ENCODE assay signal across 18 cellular contexts in genomic region chr6:124887872-124888580, GRCh38.
DNase-seq lines count a peak whose midpoint lies in the region; ATAC-seq and TF ChIP-seq lines count a peak whose summit lies in the region.
"Had no signal": no experiment of that assay in that cellular context is flagged by ENCODE, and none has a peak within 500 bp of the region (broad histone marks: within the 10 kb centered on the region; RNA-seq: fewer than 3 reads in every experiment).

No MANE protein-coding gene starts in this region.

- peak; percentile 64 for DNase-seq in kidney glomerular epithelial cell (lab: John Stamatoyannopoulos, UW)
- DNase-seq in NCI-H1436 (lab: John Stamatoyannopoulos, UW) = no peak
- DNase-seq in foreskin keratinocyte = no peak
- no peak for DNase-seq in endothelial cell (ENCODE audit: low spot score)
- DNase-seq: activated naive CD4-positive, alpha-beta T cell; effector memory CD4-positive, alpha-beta T cell; foreskin fibroblast; Karpas-422; NCI-H187; NCI-H524 treated with DMSO at 0.1 percent for 48 hours; occipital lobe; stimulated activated naive CD4-positive, alpha-beta T cell treated with Interleukin-2 at 50 U/mL for 16 hours had no signal

- peak overlapping the region in 7 of 11 experiments; percentile 48 to 72 (median 63); a peak in 12 of 22 replicates for H3K9ac ChIP-seq in BLaER1 treated with 17β-estradiol and CSF1 and Interleukin-3, amounts not matched to agents 10 nM and 100 nM

- H3K4me2 ChIP-seq in BLaER1 treated with 17β-estradiol and CSF1 and Interleukin-3, amounts not matched to agents 10 nM and 100 nM = peak overlapping the region; percentile 48 to 88 (median 72)

- no peaks in the 10 kb centered on the region for H3K36me3 ChIP-seq in BLaER1 treated with 17β-estradiol and CSF1 and Interleukin-3, amounts not matched to agents 10 nM and 100 nM

- H3K27ac Mint-ChIP-seq in endothelial cell (ENCODE audit: unreplicated experiment) = no peak overlapping the region

- peaks cover 0 to 28% (median 6%) of the 10 kb centered on the region in 11 experiments; a peak in 7 of 22 replicates for H3K9me3 ChIP-seq in BLaER1 treated with 17β-estradiol and CSF1 and Interleukin-3, amounts not matched to agents 10 nM and 100 nM (replicated peaks in 1 of 11)

- H3K4me1 Mint-ChIP-seq in endothelial cell (ENCODE audit: unreplicated experiment) = peaks cover 35% of the 10 kb centered on the region

- H3K27ac ChIP-seq in BLaER1 treated with 17β-estradiol and CSF1 and Interleukin-3, amounts not matched to agents 10 nM and 100 nM = peak overlapping the region in 10 of 11 experiments; percentile 25 to 83 (median 72); a peak in 18 of 22 replicates
- no peak overlapping the region for H3K27ac ChIP-seq in foreskin keratinocyte
- H3K27ac ChIP-seq: VCaP had no signal

- ATAC-seq in GM21529 (IDR thresholded peaks at IDR 0.05; ENCODE audit: unreplicated experiment) (peak; percentile 25), HG03460 (IDR thresholded peaks at IDR 0.05; ENCODE audit: unreplicated experiment) (peak; percentile 35), foreskin keratinocyte (no peak), GM18520 (IDR thresholded peaks at IDR 0.05; ENCODE audit: unreplicated experiment) (no peak)

- no peak overlapping the region for H3K4me3 Mint-ChIP-seq in endothelial cell (ENCODE audit: unreplicated experiment)

- peaks cover 7% of the 10 kb centered on the region for H3K36me3 Mint-ChIP-seq in endothelial cell (ENCODE audit: low read depth, unreplicated experiment)

- H3K4me1 ChIP-seq in BLaER1 treated with 17β-estradiol and CSF1 and Interleukin-3, amounts not matched to agents 10 nM and 100 nM = peaks cover 28 to 44% (median 35%) of the 10 kb centered on the region in 10 experiments
- peaks cover 8% of the 10 kb centered on the region for H3K4me1 ChIP-seq in foreskin keratinocyte

- TF ChIP-seq CTCF in foreskin keratinocyte (conservative IDR thresholded peaks at IDR 0.05) (no peak), endothelial cell (IDR thresholded peaks at IDR 0.05; ENCODE audit: unreplicated experiment) (no peak)

- H4K20me1 ChIP-seq in BLaER1 treated with 17β-estradiol and CSF1 and Interleukin-3, amounts not matched to agents 10 nM and 100 nM = no peaks in the 10 kb centered on the region

- H3K27me3 ChIP-seq in BLaER1 treated with 17β-estradiol and CSF1 and Interleukin-3, amounts not matched to agents 10 nM and 100 nM = no peaks in the 10 kb centered on the region
- no peaks in the 10 kb centered on the region for H3K27me3 ChIP-seq in foreskin keratinocyte

- H3K27me3 Mint-ChIP-seq in endothelial cell (ENCODE audit: unreplicated experiment) = peaks cover 1% of the 10 kb centered on the region

- peak overlapping the region in 4 of 10 experiments; percentile 21 to 52 (median 32); a peak in 6 of 20 replicates for H3K4me3 ChIP-seq in BLaER1 treated with 17β-estradiol and CSF1 and Interleukin-3, amounts not matched to agents 10 nM and 100 nM

- no peaks in the 10 kb centered on the region for H3K9me3 Mint-ChIP-seq in endothelial cell (ENCODE audit: unreplicated experiment)
- H3K9me3 Mint-ChIP-seq: mesothelial cell of epicardium had no signal

Comparison
In these comparisons a context has a peak if more than half of its experiments do, and no peak if none do; other contexts are left out.
1. ATAC-seq: peak in GM21529 (single experiment) and HG03460 (single experiment); none in foreskin keratinocyte (single experiment) and GM18520 (single experiment).